23 cellular contexts compared by ENCODE assay signal in the genomic region with DNA sequence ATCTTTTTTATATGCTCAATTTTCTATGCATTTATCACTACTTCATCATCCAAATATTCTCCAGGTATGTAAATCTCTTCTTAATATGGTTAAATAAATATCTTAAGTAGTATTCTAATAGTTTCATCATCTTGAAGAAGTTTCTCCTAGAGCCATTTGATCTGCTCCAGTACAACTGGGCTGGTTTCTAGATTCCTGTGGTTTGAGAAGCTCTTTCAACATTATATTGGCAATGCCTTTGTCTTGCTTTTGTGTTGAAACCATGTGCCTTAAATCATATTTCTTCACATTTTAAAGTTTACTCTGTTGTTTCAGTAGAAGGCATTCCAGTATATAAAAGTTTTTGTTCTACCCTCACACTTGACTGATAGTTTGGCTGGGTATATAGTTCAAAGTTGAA. TPM values are rescaled to one million over a fixed set of nuclear protein-coding genes. Genes with fewer than 3 reads are reported as not detected.
DNase-seq lines count a peak whose midpoint lies in the region; ATAC-seq, FAIRE-seq and TF ChIP-seq lines count a peak whose summit lies in the region.
"Had no signal": no experiment of that assay in that cellular context is flagged by ENCODE, and none has a peak within 500 bp of the region (broad histone marks: within the 10 kb centered on the region; RNA-seq: fewer than 3 reads in every experiment).

No MANE protein-coding gene starts in this region.

- H3K79me2 ChIP-seq in GM23248 (ENCODE audit: insufficient read depth) (no peaks in the 10 kb centered on the region), astrocyte (ENCODE audit: insufficient read depth, low read length) (no peaks in the 10 kb centered on the region)

- H3K9me3 Mint-ChIP-seq in astrocyte (ENCODE audit: unreplicated experiment) (no peaks in the 10 kb centered on the region), mesothelial cell of epicardium (peaks cover 11% of the 10 kb centered on the region)
- H3K9me3 Mint-ChIP-seq: activated naive CD8-positive, alpha-beta T cell treated with anti-CD3 and anti-CD28 coated beads, Interleukin-2, amount 50 U/mL, for 24 hours; dendritic cell treated with granulocyte-macrophage colony-stimulating factor and Interleukin-4, amounts not matched to agents 40 ng/mL and 50 ng/mL, for 4 days; type B pancreatic cell had no signal

- H3K27me3 Mint-ChIP-seq in astrocyte (ENCODE audit: low read depth, unreplicated experiment) (no peaks in the 10 kb centered on the region), mesothelial cell of epicardium (ENCODE audit: low read depth) (no peaks in the 10 kb centered on the region)
- H3K27me3 Mint-ChIP-seq: activated naive CD8-positive, alpha-beta T cell treated with anti-CD3 and anti-CD28 coated beads, Interleukin-2, amount 50 U/mL, for 24 hours; dendritic cell treated with granulocyte-macrophage colony-stimulating factor and Interleukin-4, amounts not matched to agents 40 ng/mL and 50 ng/mL, for 4 days; type B pancreatic cell had no signal

- H4K20me1 ChIP-seq in GM23248 (ENCODE audit: insufficient read depth), result no peaks in the 10 kb centered on the region
- H4K20me1 ChIP-seq in astrocyte (ENCODE audit: insufficient read depth, low read length), result no peaks in the 10 kb centered on the region

- H3K36me3 ChIP-seq in GM23248 (ENCODE audit: low read depth), result no peaks in the 10 kb centered on the region
- no peaks in the 10 kb centered on the region for H3K36me3 ChIP-seq in astrocyte (ENCODE audit: insufficient read depth, low read length)
- no peaks in the 10 kb centered on the region for H3K36me3 ChIP-seq in upper lobe of left lung
- H3K36me3 ChIP-seq: cardiac muscle cell, esophagus squamous epithelium, heart left ventricle, SJCRH30 had no signal

- H3K27ac Mint-ChIP-seq in astrocyte (ENCODE audit: unreplicated experiment) (no peak overlapping the region), mesothelial cell of epicardium (no peak overlapping the region)
- H3K27ac Mint-ChIP-seq: activated CD8-positive, alpha-beta T cell treated with anti-CD3 and anti-CD28 coated beads, Interleukin-2, amount 10 ng/mL, durations not matched to agents 7 days and 5 days; activated naive CD8-positive, alpha-beta T cell treated with anti-CD3 and anti-CD28 coated beads, Interleukin-2, amount 50 U/mL, for 24 hours; dendritic cell treated with granulocyte-macrophage colony-stimulating factor and Interleukin-4, amounts not matched to agents 40 ng/mL and 50 ng/mL, for 4 days; type B pancreatic cell had no signal

- H3K27me3 ChIP-seq in GM23248 (replicated peaks; ENCODE audit: insufficient read depth) (no peaks in the 10 kb centered on the region), astrocyte (ENCODE audit: insufficient read depth, low read length) (no peaks in the 10 kb centered on the region), upper lobe of left lung (no peaks in the 10 kb centered on the region)
- H3K27me3 ChIP-seq: cardiac muscle cell, esophagus squamous epithelium, heart left ventricle, SJCRH30 had no signal

- H3K4me2 ChIP-seq in GM23248 (ENCODE audit: unreplicated experiment) (no peak overlapping the region), astrocyte (ENCODE audit: low read length) (no peak overlapping the region)

- H3K4me3 ChIP-seq in AG09309 (ENCODE audit: control insufficient read depth, low read depth, low read length), result no peak overlapping the region
- no peak overlapping the region for H3K4me3 ChIP-seq in GM23248
- no peak overlapping the region for H3K4me3 ChIP-seq in astrocyte (ENCODE audit: insufficient read depth, low read depth, low read length)
- H3K4me3 ChIP-seq in upper lobe of left lung, result no peak overlapping the region
- H3K4me3 ChIP-seq: cardiac muscle cell, esophagus squamous epithelium, heart left ventricle, K562, SJCRH30 had no signal

- H2AFZ ChIP-seq in GM23248, result no peak overlapping the region
- no peak overlapping the region for H2AFZ ChIP-seq in astrocyte (ENCODE audit: low read depth, low read length)

- no peak for TF ChIP-seq EP300 in upper lobe of left lung (IDR thresholded peaks at IDR 0.05)

- no peak for ATAC-seq in GM18505 (IDR thresholded peaks at IDR 0.05; ENCODE audit: unreplicated experiment)
- ATAC-seq in upper lobe of left lung (ENCODE audit: low FRiP score in 2 of 2), result no peak
- ATAC-seq: activated CD8-positive, alpha-beta T cell treated with anti-CD3 and anti-CD28 coated beads, Interleukin-2, amount 10 ng/mL, durations not matched to agents 7 days and 5 days; activated naive CD8-positive, alpha-beta T cell treated with anti-CD3 and anti-CD28 coated beads, Interleukin-2, amount 50 U/mL, for 24 hours; heart left ventricle; K562 had no signal

- H3K9me3 ChIP-seq in GM23248 (ENCODE audit: low read depth) (no peaks in the 10 kb centered on the region), astrocyte (ENCODE audit: insufficient read depth, low read depth, low read length) (no peaks in the 10 kb centered on the region), upper lobe of left lung (no peaks in the 10 kb centered on the region)
- H3K9me3 ChIP-seq: esophagus squamous epithelium, SJCRH30 had no signal

- H3K9ac ChIP-seq in GM23248 (no peak overlapping the region), astrocyte (ENCODE audit: low read length) (no peak overlapping the region)

- FAIRE-seq in astrocyte (lab: Jason Lieb, UNC), result no peak
- FAIRE-seq: D721Med, K562, RCC 7860 had no signal

- no peaks in the 10 kb centered on the region for H3K9me2 ChIP-seq in GM23248 (ENCODE audit: insufficient read depth)

- peak; percentile 61 for DNase-seq in AG09309 (ENCODE audit: low read depth)
- DNase-seq in GM23248, result peak; percentile 66
- peak; percentile 16 for DNase-seq in astrocyte (ENCODE audit: low read depth)
- peak; percentile 17 for DNase-seq in fibroblast of the conjunctiva (ENCODE audit: low read depth)
- DNase-seq in hepatic stellate cell (ENCODE audit: low spot score), result no peak
- DNase-seq in mesothelial cell of epicardium (ENCODE audit: low spot score in 2 of 2, unreplicated experiment in 2 of 2), result no peak
- no peak for DNase-seq in upper lobe of left lung
- DNase-seq: activated CD4-positive, alpha-beta T cell treated with anti-CD3 and anti-CD28 coated beads for 1 hour; activated CD8-positive, alpha-beta T cell treated with anti-CD3 and anti-CD28 coated beads, Interleukin-2, amount 10 ng/mL, durations not matched to agents 7 days and 5 days; activated gamma-delta T cell treated with Interleukin-2 at 50 U/mL for 16 hours; activated naive CD8-positive, alpha-beta T cell treated with anti-CD3 and anti-CD28 coated beads, Interleukin-2, amount 50 U/mL, for 24 hours; esophagus squamous epithelium; heart left ventricle; NCI-H1694; NCI-H524; SJCRH30 had no signal

- no peaks in the 10 kb centered on the region for H3F3A ChIP-seq in GM23248 (ENCODE audit: insufficient read depth)

- in situ Hi-C loops in GM23248 (cut with MboI), result loop anchor here (25.0 kb wide), 1 partner anchor 340 kb away; no protein-coding TSS in a partner anchor

- H3K4me1 Mint-ChIP-seq in astrocyte (ENCODE audit: low read depth, unreplicated experiment) (no peaks in the 10 kb centered on the region), mesothelial cell of epicardium (no peaks in the 10 kb centered on the region)
- H3K4me1 Mint-ChIP-seq: activated naive CD8-positive, alpha-beta T cell treated with anti-CD3 and anti-CD28 coated beads, Interleukin-2, amount 50 U/mL, for 24 hours had no signal

- no peak overlapping the region for H3K27ac ChIP-seq in GM23248
- no peak overlapping the region for H3K27ac ChIP-seq in astrocyte (ENCODE audit: low read depth, low read length)
- no peak overlapping the region for H3K27ac ChIP-seq in upper lobe of left lung
- H3K27ac ChIP-seq: cardiac muscle cell, esophagus squamous epithelium, heart left ventricle, SJCRH30 had no signal

- H3K4me1 ChIP-seq in GM23248 (ENCODE audit: insufficient read depth) (no peaks in the 10 kb centered on the region), astrocyte (ENCODE audit: insufficient read depth, low read length) (no peaks in the 10 kb centered on the region), upper lobe of left lung (no peaks in the 10 kb centered on the region)
- H3K4me1 ChIP-seq: esophagus squamous epithelium, heart left ventricle, SJCRH30 had no signal

- no peak for TF ChIP-seq CTCF in AG09309 (IDR thresholded peaks at IDR 0.05; ENCODE audit: control insufficient read depth, insufficient read depth, low read depth, low read length, missing control alignments)
- TF ChIP-seq CTCF in astrocyte (IDR thresholded peaks at IDR 0.05; ENCODE audit: insufficient read depth, low read depth, low read length), result no peak
- TF ChIP-seq CTCF in mesothelial cell of epicardium (IDR thresholded peaks at IDR 0.05; ENCODE audit: unreplicated experiment), result no peak
- no peak for TF ChIP-seq CTCF in upper lobe of left lung (IDR thresholded peaks at IDR 0.05)

- TF ChIP-seq POLR2A in GM18505 (IDR thresholded peaks at IDR 0.05; ENCODE audit: borderline replicate concordance, extremely low read depth, insufficient read depth, insufficient read length) (no peak), upper lobe of left lung (IDR thresholded peaks at IDR 0.05) (no peak)

- H3K4me3 Mint-ChIP-seq in astrocyte (ENCODE audit: unreplicated experiment), result no peak overlapping the region
- no peak overlapping the region for H3K4me3 Mint-ChIP-seq in mesothelial cell of epicardium
- H3K4me3 Mint-ChIP-seq: activated CD8-positive, alpha-beta T cell treated with anti-CD3 and anti-CD28 coated beads, Interleukin-2, amount 10 ng/mL, durations not matched to agents 7 days and 5 days; activated naive CD8-positive, alpha-beta T cell treated with anti-CD3 and anti-CD28 coated beads, Interleukin-2, amount 50 U/mL, for 24 hours; dendritic cell treated with granulocyte-macrophage colony-stimulating factor and Interleukin-4, amounts not matched to agents 40 ng/mL and 50 ng/mL, for 4 days; type B pancreatic cell had no signal

- no peaks in the 10 kb centered on the region for H3K36me3 Mint-ChIP-seq in astrocyte (ENCODE audit: low read depth, unreplicated experiment)
- H3K36me3 Mint-ChIP-seq in mesothelial cell of epicardium, result peaks cover 3% of the 10 kb centered on the region
- H3K36me3 Mint-ChIP-seq: type B pancreatic cell had no signal

RNA-seq across cellular contexts. Expression of a gene that starts 27.6 kb away (rescaled TPM):
- total RNA-seq in GM23248 (2014; rRNA removed; shearing (Covaris generic)), result 3.7 and 4.8 TPM in 2 replicates
- 5.6 and 5.9 TPM in 2 replicates for polyA plus RNA-seq in GM23248 (2016; fragmentation: Nextera tagmentation; extraction: Ambion mirVana)
- total RNA-seq in astrocyte, result 4.3 and 5.1 TPM in 2 replicates
- 5.0 to 5.2 TPM (median 5.1 TPM) in 3 replicates for total RNA-seq in mesothelial cell of epicardium
- total RNA-seq in upper lobe of left lung, result 1 to 10 TPM; 1.8 to 6.6 (median 5.0) TPM

RNA-seq across cellular contexts. Expression of a gene that starts 27.7 kb away (rescaled TPM):
- total RNA-seq in GM23248 (2014; rRNA removed; shearing (Covaris generic)), result 1.5 and 8.8 TPM in 2 replicates
- polyA plus RNA-seq in GM23248 (2016; fragmentation: Nextera tagmentation; extraction: Ambion mirVana), result 3.3 and 3.9 TPM in 2 replicates
- total RNA-seq in astrocyte, result 6.3 and 7.8 TPM in 2 replicates
- total RNA-seq in mesothelial cell of epicardium, result 1.6 to 2.1 TPM (median 1.7 TPM) in 3 replicates
- total RNA-seq in upper lobe of left lung, result 1 to 10 TPM in 4 of 6 donors, under 1 TPM in 1, not detected in 1; 0.33 to 2.5 (median 1.9) TPM

RNA-seq across cellular contexts. Expression of a gene that starts 37.4 kb away (rescaled TPM):
- 9.5 and 28.3 TPM in 2 replicates for total RNA-seq in GM23248 (2014; rRNA removed; shearing (Covaris generic))
- 28.5 and 29.8 TPM in 2 replicates for polyA plus RNA-seq in GM23248 (2016; fragmentation: Nextera tagmentation; extraction: Ambion mirVana)
- total RNA-seq in astrocyte (18.2 and 20.5 TPM in 2 replicates), mesothelial cell of epicardium (32.9 to 35.5 TPM (median 34.2 TPM) in 3 replicates), upper lobe of left lung (10 to 100 TPM in 3 of 6 donors, 1 to 10 TPM in 3; 3.3 to 28.5 (median 11.7) TPM)

Comparison
In these comparisons a context has a peak if more than half of its experiments do, and no peak if none do; other contexts are left out.
1. DNase-seq: peak in AG09309 (single experiment), GM23248 (single experiment), astrocyte (single experiment) and fibroblast of the conjunctiva (single experiment); none in hepatic stellate cell (single experiment), mesothelial cell of epicardium (0 of 2) and upper lobe of left lung (0 of 2).